9 cellular contexts compared by ENCODE assay signal in genomic region chrX:68133181-68133580, GRCh38.
"Had no signal": no experiment of that assay in that cellular context is flagged by ENCODE, and none has a peak within 500 bp of the region (broad histone marks: within the 10 kb centered on the region; RNA-seq: fewer than 3 reads in every experiment).

No MANE protein-coding gene starts in this region.

- DNase-seq: H7, HFFc6, KBM-7 had no signal

- H3K9ac ChIP-seq: KMS-11 had no signal

- H3K36me3 ChIP-seq: HAP-1 had no signal

- H3K27ac ChIP-seq: HL-60, KMS-11 had no signal

- ATAC-seq: GM23338, HCT116, HepG2 had no signal

- H3K4me2 ChIP-seq: GM23338, KMS-11 had no signal

- H3K9me3 ChIP-seq: HAP-1 had no signal

- H2AFZ ChIP-seq: GM23338 had no signal

- H3K4me3 ChIP-seq: GM23338, HAP-1 had no signal
